Comparison of ENCODE assay signal across 8 cellular contexts in genomic region chr1:32464191-32464715, GRCh38. TPM values are rescaled to one million over a fixed set of nuclear protein-coding genes. Genes with fewer than 3 reads are reported as not detected.
DNase-seq lines count a peak whose midpoint lies in the region; ATAC-seq lines count a peak whose summit lies in the region.

No MANE protein-coding gene starts in this region.

- DNase-seq in DMS114 treated with DMSO at 0.1 percent for 48 hours (lab: John Stamatoyannopoulos, UW; ENCODE audit: unreplicated experiment) (peak; percentile 38), NCI-H69 (lab: John Stamatoyannopoulos, UW) (peak; percentile 40), myocyte (ENCODE audit: low read depth) (peak; percentile 6), germinal center (ENCODE audit: low spot score) (no peak), NCI-H2196 treated with DMSO at 0.1 percent for 48 hours (lab: John Stamatoyannopoulos, UW; ENCODE audit: unreplicated experiment) (no peak)

- no peaks in the 10 kb centered on the region for H3K27me3 ChIP-seq in ectodermal cell (ENCODE audit: control insufficient read depth, insufficient read depth, low read length, poor library complexity, severe bottlenecking)

- H3K9me3 ChIP-seq in ectodermal cell (ENCODE audit: control insufficient read depth, low read length): no peaks in the 10 kb centered on the region

- no peaks in the 10 kb centered on the region for H3K4me1 ChIP-seq in ectodermal cell (ENCODE audit: control insufficient read depth, insufficient read depth, low read length)

- H3K36me3 ChIP-seq in ectodermal cell (ENCODE audit: control insufficient read depth, insufficient read depth, low read length): no peaks in the 10 kb centered on the region

- ATAC-seq in HG02678 (IDR thresholded peaks at IDR 0.05; ENCODE audit: unreplicated experiment): no peak
- ATAC-seq in GM21390 (IDR thresholded peaks at IDR 0.05; ENCODE audit: unreplicated experiment): no peak

- H3K27ac ChIP-seq in ectodermal cell (ENCODE audit: insufficient read depth, low read depth, low read length, poor library complexity, severe bottlenecking): peak overlapping the region; percentile 3

- 17 to 18% methylated on average over 19 of the region's 19 CpGs for WGBS in ectodermal cell, 2 experiments

- H3K4me3 ChIP-seq in ectodermal cell (ENCODE audit: insufficient read depth, low read depth, low read length): peak overlapping the region; percentile 74

RNA-seq across cellular contexts. Expression of gene ZBTB8B, which starts 0.6 kb away (rescaled TPM):
- polyA plus RNA-seq in ectodermal cell (2013, experiment 1 of 4): 2.9 TPM
- polyA plus RNA-seq in ectodermal cell (2013, experiment 2 of 4): 3.0 TPM
- 1.8 TPM for polyA plus RNA-seq in ectodermal cell (2013, experiment 3 of 4)
- 2.4 TPM for polyA plus RNA-seq in ectodermal cell (2013, experiment 4 of 4)
- 0.03 and 0.16 TPM in 2 replicates for total RNA-seq in myocyte
- 0.09 TPM for polyA plus RNA-seq in myocyte (2012)

Comparison
In these comparisons a context has a peak if more than half of its experiments do, and no peak if none do; other contexts are left out.
1. DNase-seq: peak in DMS114 treated with DMSO at 0.1 percent for 48 hours (single experiment), NCI-H69 (single experiment) and myocyte (single experiment); none in germinal center (single experiment) and NCI-H2196 treated with DMSO at 0.1 percent for 48 hours (single experiment).